In the genomic region with DNA sequence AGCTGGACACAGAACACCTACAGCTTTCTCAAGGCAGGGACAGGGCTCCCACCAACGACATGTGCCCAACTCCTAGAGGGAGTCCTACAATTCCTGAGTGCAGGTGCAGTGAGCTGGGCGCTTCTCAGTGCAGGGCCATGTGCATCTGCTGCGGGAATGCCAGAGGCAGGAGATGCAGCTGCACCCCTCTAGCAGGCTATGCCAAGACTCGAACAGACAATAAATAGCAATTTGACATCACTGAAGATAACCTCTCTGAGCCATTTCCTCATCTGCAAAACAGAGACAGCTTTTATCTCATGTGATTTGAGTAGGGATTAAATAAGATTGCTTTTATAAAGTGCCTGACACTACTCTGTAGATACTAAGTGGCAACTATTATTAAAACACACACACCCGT, we compare ENCODE assay signal across 14 cellular contexts. TPM values are rescaled to one million over a fixed set of nuclear protein-coding genes. Genes with fewer than 3 reads are reported as not detected.
DNase-seq lines count a peak whose midpoint lies in the region; ATAC-seq and TF ChIP-seq lines count a peak whose summit lies in the region.
"Had no signal": no experiment of that assay in that cellular context is flagged by ENCODE, and none has a peak within 500 bp of the region (broad histone marks: within the 10 kb centered on the region; RNA-seq: fewer than 3 reads in every experiment).

No MANE protein-coding gene starts in this region.

- no peak overlapping the region for H3K4me3 ChIP-seq in CD4-positive, CD25-positive, alpha-beta regulatory T cell (ENCODE audit: low read depth, low read length)
- H3K4me3 ChIP-seq in Karpas-422 (ENCODE audit: low read length), result peak overlapping the region; percentile 62
- no peak overlapping the region for H3K4me3 ChIP-seq in neutrophil (ENCODE audit: low read depth in 1 of 2, low read length in 1 of 2)
- no peak overlapping the region for H3K4me3 ChIP-seq in foreskin fibroblast (ENCODE audit: low read depth in 1 of 2, low read length in 2 of 2)

- ATAC-seq in CD4-positive, CD25-positive, alpha-beta regulatory T cell (ENCODE audit: low read depth in 2 of 2), result no peak
- ATAC-seq in GM18505 (IDR thresholded peaks at IDR 0.05; ENCODE audit: unreplicated experiment), result no peak
- ATAC-seq: activated CD4-positive, CD25-positive, alpha-beta regulatory T cell treated with anti-CD3 and anti-CD28 coated beads, Interleukin-2, amount 50 U/mL, for 24 hours; stimulated activated naive CD8-positive, alpha-beta T cell treated with anti-CD3 and anti-CD28 coated beads, Interleukin-15, amount 100 ng/mL, for 72 hours had no signal

- H3K4me3 Mint-ChIP-seq in CD4-positive, CD25-positive, alpha-beta regulatory T cell, result peak overlapping the region in 3 of 4 donors; percentile 13 to 83 (median 22)

- peaks cover 23% of the 10 kb centered on the region for H4K20me1 ChIP-seq in Karpas-422 (ENCODE audit: insufficient read depth, low read depth, low read length)

- peak overlapping the region; percentile 100 for H3K4me2 ChIP-seq in Karpas-422 (ENCODE audit: low read depth, low read length, poor library complexity, severe bottlenecking)
- H3K4me2 ChIP-seq: KMS-11 had no signal

- no peak overlapping the region for H3K27ac ChIP-seq in CD4-positive, CD25-positive, alpha-beta regulatory T cell (ENCODE audit: insufficient read depth, low read length, poor library complexity, severe bottlenecking)
- H3K27ac ChIP-seq in Karpas-422 (ENCODE audit: low read length) (peak overlapping the region; percentile 99), angular gyrus (ENCODE audit: low read depth, low read length) (peak overlapping the region; percentile 52), neutrophil (peak overlapping the region; percentile 60)
- H3K27ac ChIP-seq: KMS-11 had no signal

- H3K9me3 Mint-ChIP-seq in CD4-positive, CD25-positive, alpha-beta regulatory T cell, result no peaks in the 10 kb centered on the region
- H3K9me3 Mint-ChIP-seq: stimulated activated naive CD8-positive, alpha-beta T cell treated with anti-CD3 and anti-CD28 coated beads, Interleukin-15, amount 100 ng/mL, for 72 hours had no signal

- H3K4me1 Mint-ChIP-seq in CD4-positive, CD25-positive, alpha-beta regulatory T cell, result peaks cover 5 to 63% (median 52%) of the 10 kb centered on the region in 4 donors

- DNase-seq in CD4-positive, CD25-positive, alpha-beta regulatory T cell, result no peak
- DNase-seq in Karpas-422, result peak; percentile 88
- DNase-seq in activated naive CD4-positive, alpha-beta T cell treated with anti-CD3 and anti-CD28 coated beads, Interleukin-2, amount 50 U/mL, for 16 hours, result no peak
- no peak for DNase-seq in foreskin fibroblast
- DNase-seq: amygdala; effector memory CD4-positive, alpha-beta T cell; NCI-H2081 treated with DMSO at 0.1 percent for 48 hours; stimulated activated naive CD8-positive, alpha-beta T cell treated with anti-CD3 and anti-CD28 coated beads, Interleukin-15, amount 100 ng/mL, for 72 hours had no signal

- no peaks in the 10 kb centered on the region for H3K27me3 ChIP-seq in CD4-positive, CD25-positive, alpha-beta regulatory T cell (ENCODE audit: control insufficient read depth, insufficient read depth, low read length)
- no peaks in the 10 kb centered on the region for H3K27me3 ChIP-seq in Karpas-422 (ENCODE audit: low read length)
- no peaks in the 10 kb centered on the region for H3K27me3 ChIP-seq in neutrophil

- TF ChIP-seq CTCF in neutrophil (IDR thresholded peaks at IDR 0.05) (no peak), foreskin fibroblast (IDR thresholded peaks at IDR 0.05; ENCODE audit: low read depth, low read length) (no peak)

- H3K36me3 Mint-ChIP-seq in CD4-positive, CD25-positive, alpha-beta regulatory T cell, result peaks cover 13% of the 10 kb centered on the region

- H3K9me2 ChIP-seq in Karpas-422 (replicated peaks; ENCODE audit: insufficient read depth, low read length), result no peaks in the 10 kb centered on the region

- H3K79me2 ChIP-seq in Karpas-422 (ENCODE audit: low read length), result peaks cover 75% of the 10 kb centered on the region

- TF ChIP-seq POLR2A in GM18505 (IDR thresholded peaks at IDR 0.05; ENCODE audit: borderline replicate concordance, extremely low read depth, insufficient read depth, insufficient read length), result no peak

- no peaks in the 10 kb centered on the region for H3K9me3 ChIP-seq in CD4-positive, CD25-positive, alpha-beta regulatory T cell (ENCODE audit: control insufficient read depth in 2 of 2, low read length in 2 of 2)
- H3K9me3 ChIP-seq in Karpas-422 (ENCODE audit: low read length) (no peaks in the 10 kb centered on the region), neutrophil (no peaks in the 10 kb centered on the region)

- H3K9ac ChIP-seq in Karpas-422 (ENCODE audit: low read length), result peak overlapping the region; percentile 72
- H3K9ac ChIP-seq: KMS-11 had no signal

- no peak overlapping the region for H2AFZ ChIP-seq in Karpas-422 (ENCODE audit: low read length)

- H3K27me3 Mint-ChIP-seq in CD4-positive, CD25-positive, alpha-beta regulatory T cell, result no peaks in the 10 kb centered on the region
- H3K27me3 Mint-ChIP-seq: CD4-positive, alpha-beta memory T cell; stimulated activated naive CD8-positive, alpha-beta T cell treated with anti-CD3 and anti-CD28 coated beads, Interleukin-15, amount 100 ng/mL, for 72 hours had no signal

- peak overlapping the region in 2 of 3 donors; percentile 78 to 86 for H3K27ac Mint-ChIP-seq in CD4-positive, CD25-positive, alpha-beta regulatory T cell

- H3K36me3 ChIP-seq in CD4-positive, CD25-positive, alpha-beta regulatory T cell (ENCODE audit: control insufficient read depth, insufficient read depth, low read length), result peaks cover 4% of the 10 kb centered on the region
- H3K36me3 ChIP-seq in Karpas-422 (ENCODE audit: insufficient read depth, low read length) (peaks cover 16% of the 10 kb centered on the region), neutrophil (peaks cover 23% of the 10 kb centered on the region)

- peaks cover 39% of the 10 kb centered on the region for H3K4me1 ChIP-seq in CD4-positive, CD25-positive, alpha-beta regulatory T cell (ENCODE audit: control insufficient read depth, insufficient read depth, low read length, poor library complexity, severe bottlenecking)
- H3K4me1 ChIP-seq in Karpas-422 (ENCODE audit: low read length), result peaks cover 97% of the 10 kb centered on the region
- H3K4me1 ChIP-seq in neutrophil (ENCODE audit: control insufficient read depth in 1 of 2, insufficient read depth in 1 of 2, low read depth in 1 of 2, low read length in 1 of 2), result peaks cover 42 to 53% of the 10 kb centered on the region in 2 experiments

RNA-seq across cellular contexts. Expression of a gene that starts 5.8 kb away (rescaled TPM):
- total RNA-seq in CD4-positive, CD25-positive, alpha-beta regulatory T cell, result 32.3 TPM
- polyA plus RNA-seq in CD4-positive, CD25-positive, alpha-beta regulatory T cell, result 1 to 10 TPM; 5.4 to 8.7 (median 7.0) TPM
- 35.3 and 48.6 TPM in 2 replicates for total RNA-seq in Karpas-422 (2014; rRNA removed; shearing (Covaris generic); ENCODE audit: low replicate concordance)
